ENCODE assay signal across 11 cellular contexts in genomic region chr9:20041717-20042116, GRCh38.
A peak's percentile ranks its signal among the peaks of the same experiment; 100 is the strongest.
DNase-seq lines count a peak whose midpoint lies in the region; ATAC-seq and TF ChIP-seq lines count a peak whose summit lies in the region.
"Had no signal": no experiment of that assay in that cellular context is flagged by ENCODE, and none has a peak within 500 bp of the region (broad histone marks: within the 10 kb centered on the region; RNA-seq: fewer than 3 reads in every experiment).

No MANE protein-coding gene starts in this region.

- peaks cover 2% of the 10 kb centered on the region for H3K36me3 Mint-ChIP-seq in activated CD8-positive, alpha-beta memory T cell treated with anti-CD3 and anti-CD28 coated beads, Interleukin-2, amount 10 ng/mL, durations not matched to agents 7 days and 5 days
- no peaks in the 10 kb centered on the region for H3K36me3 Mint-ChIP-seq in T-cell
- H3K36me3 Mint-ChIP-seq: activated CD4-positive, alpha-beta memory T cell treated with anti-CD3 and anti-CD28 coated beads for 36 hours had no signal

- CTCF ChIA-PET in activated CD8-positive, alpha-beta memory T cell treated with anti-CD3 and anti-CD28 coated beads, Interleukin-2, amount 10 ng/mL, durations not matched to agents 7 days and 5 days (lab: Charles Lee) = no interaction called here
- CTCF ChIA-PET in T-cell (lab: Charles Lee) = no interaction called here

- H3K27me3 Mint-ChIP-seq in activated CD8-positive, alpha-beta memory T cell treated with anti-CD3 and anti-CD28 coated beads, Interleukin-2, amount 10 ng/mL, durations not matched to agents 7 days and 5 days = no peaks in the 10 kb centered on the region
- H3K27me3 Mint-ChIP-seq in T-cell = no peaks in the 10 kb centered on the region
- H3K27me3 Mint-ChIP-seq: activated CD4-positive, alpha-beta memory T cell treated with anti-CD3 and anti-CD28 coated beads for 36 hours had no signal

- POLR2A ChIA-PET in T-cell (lab: Charles Lee) = interaction anchor here in 1 of 2 donors (0.6 kb wide), 1 partner anchor 13 kb away, joined by 3 read pairs; no protein-coding TSS in a partner anchor

- H3K27ac ChIP-seq in upper lobe of right lung = no peak overlapping the region

- H3K36me3 ChIP-seq in upper lobe of right lung = no peaks in the 10 kb centered on the region

- DNase-seq in activated CD8-positive, alpha-beta memory T cell treated with anti-CD3 and anti-CD28 coated beads, Interleukin-2, amount 10 ng/mL, durations not matched to agents 7 days and 5 days = peak; percentile 43
- DNase-seq in activated CD8-positive, alpha-beta memory T cell treated with anti-CD3 and anti-CD28 coated beads, Interleukin-2, amount 50 U/mL, for 48 hours = no peak
- peak; percentile 93 for DNase-seq in NCI-H1105 treated with DMSO at 0.1 percent for 48 hours (lab: John Stamatoyannopoulos, UW)
- peak in 13 of 34 experiments; percentile 0 to 23 (median 5) for DNase-seq in T-cell
- peak; percentile 30 for DNase-seq in retinal pigment epithelial cell (ENCODE audit: low read depth)
- DNase-seq in upper lobe of right lung = no peak
- no peak for DNase-seq in HK-2 (ENCODE audit: unreplicated experiment)
- DNase-seq: ACHN; activated CD4-positive, alpha-beta memory T cell treated with anti-CD3 and anti-CD28 coated beads for 36 hours; activated naive CD4-positive, alpha-beta T cell treated with Interleukin-2 at 50 U/mL for 16 hours had no signal

- H3K27me3 ChIP-seq in upper lobe of right lung = no peaks in the 10 kb centered on the region

- no peak overlapping the region for H3K4me3 Mint-ChIP-seq in activated CD8-positive, alpha-beta memory T cell treated with anti-CD3 and anti-CD28 coated beads, Interleukin-2, amount 10 ng/mL, durations not matched to agents 7 days and 5 days
- no peak overlapping the region for H3K4me3 Mint-ChIP-seq in T-cell
- H3K4me3 Mint-ChIP-seq: activated CD4-positive, alpha-beta memory T cell treated with anti-CD3 and anti-CD28 coated beads for 36 hours had no signal

- H3K4me3 ChIP-seq in retinal pigment epithelial cell (ENCODE audit: low read length) = no peak overlapping the region
- H3K4me3 ChIP-seq in upper lobe of right lung = no peak overlapping the region

- intact Hi-C loops in upper lobe of right lung (cut with DNase I) = no loop called here

- no peaks in the 10 kb centered on the region for H3K4me1 ChIP-seq in upper lobe of right lung

- H3K27ac Mint-ChIP-seq in activated CD8-positive, alpha-beta memory T cell treated with anti-CD3 and anti-CD28 coated beads, Interleukin-2, amount 10 ng/mL, durations not matched to agents 7 days and 5 days = no peak overlapping the region
- H3K27ac Mint-ChIP-seq in T-cell = peak overlapping the region; percentile 93 to 97

- TF ChIP-seq CTCF in retinal pigment epithelial cell (conservative IDR thresholded peaks at IDR 0.05; ENCODE audit: low read depth, low read length) (no peak), upper lobe of right lung (IDR thresholded peaks at IDR 0.05) (no peak)

- no peaks in the 10 kb centered on the region for H3K9me3 ChIP-seq in upper lobe of right lung

- ATAC-seq in activated CD8-positive, alpha-beta memory T cell treated with anti-CD3 and anti-CD28 coated beads, Interleukin-2, amount 10 ng/mL, durations not matched to agents 7 days and 5 days = no peak
- ATAC-seq in T-cell (replicated peaks in 1 of 4) = peak in 3 of 4 experiments; percentile 34 to 43 (median 39)
- ATAC-seq in upper lobe of right lung = no peak
- no peak for ATAC-seq in GM19351 (IDR thresholded peaks at IDR 0.05; ENCODE audit: unreplicated experiment)

- peaks cover 39% of the 10 kb centered on the region for H3K4me1 Mint-ChIP-seq in activated CD8-positive, alpha-beta memory T cell treated with anti-CD3 and anti-CD28 coated beads, Interleukin-2, amount 10 ng/mL, durations not matched to agents 7 days and 5 days
- H3K4me1 Mint-ChIP-seq in T-cell = peaks cover 25 to 33% (median 33%) of the 10 kb centered on the region in 3 donors

- no peaks in the 10 kb centered on the region for H3K9me3 Mint-ChIP-seq in activated CD8-positive, alpha-beta memory T cell treated with anti-CD3 and anti-CD28 coated beads, Interleukin-2, amount 10 ng/mL, durations not matched to agents 7 days and 5 days (ENCODE audit: low read depth)
- H3K9me3 Mint-ChIP-seq in T-cell = no peaks in the 10 kb centered on the region
- H3K9me3 Mint-ChIP-seq: activated CD4-positive, alpha-beta memory T cell treated with anti-CD3 and anti-CD28 coated beads for 36 hours had no signal

Comparison
In these comparisons a context has a peak if more than half of its experiments do, and no peak if none do; other contexts are left out.
1. DNase-seq: peak in activated CD8-positive, alpha-beta memory T cell treated with anti-CD3 and anti-CD28 coated beads, Interleukin-2, amount 10 ng/mL, durations not matched to agents 7 days and 5 days (single experiment), NCI-H1105 treated with DMSO at 0.1 percent for 48 hours (single experiment) and retinal pigment epithelial cell (single experiment); none in activated CD8-positive, alpha-beta memory T cell treated with anti-CD3 and anti-CD28 coated beads, Interleukin-2, amount 50 U/mL, for 48 hours (single experiment), upper lobe of right lung (single experiment) and HK-2 (single experiment).
2. ATAC-seq: peak in T-cell (3 of 4); none in activated CD8-positive, alpha-beta memory T cell treated with anti-CD3 and anti-CD28 coated beads, Interleukin-2, amount 10 ng/mL, durations not matched to agents 7 days and 5 days (single experiment), upper lobe of right lung (single experiment) and GM19351 (single experiment).